ENCODE assay signal across 23 cellular contexts in genomic region chr9:131992906-131993657, GRCh38.
"Had no signal": no experiment of that assay in that cellular context is flagged by ENCODE, and none has a peak within 500 bp of the region (broad histone marks: within the 10 kb centered on the region; RNA-seq: fewer than 3 reads in every experiment).

No MANE protein-coding gene starts in this region.

- H3K4me3 ChIP-seq: breast epithelium, colonic mucosa, esophagus squamous epithelium, lower lobe of right lung, skin epidermis, stomach, suprapubic skin, tibial nerve had no signal

- H3K4me3 Mint-ChIP-seq: activated B cell treated with CpG ODN at 0.5 μM for 24 hours; activated CD4-positive, alpha-beta memory T cell treated with anti-CD3 and anti-CD28 coated beads for 36 hours; activated naive CD8-positive, alpha-beta T cell treated with anti-CD3 and anti-CD28 coated beads for 36 hours; central memory CD8-positive, alpha-beta T cell; naive thymus-derived CD8-positive, alpha-beta T cell; stimulated activated memory B cell treated with anti-CD40 and anti-IgM and Interleukin-4, amounts not matched to agents 10 μg/mL and 1 μg/mL and 100 μg/mL, for 72 hours had no signal

- ATAC-seq: left lobe of liver; lower lobe of right lung; naive thymus-derived CD8-positive, alpha-beta T cell; right cardiac atrium; stimulated activated memory B cell treated with anti-CD40 and anti-IgM and Interleukin-4, amounts not matched to agents 10 μg/mL and 1 μg/mL and 100 μg/mL, for 72 hours had no signal

- FAIRE-seq: keratinocyte, urothelium cell line had no signal

- H3K4me1 ChIP-seq: breast epithelium, colonic mucosa had no signal

- H3K9me3 ChIP-seq: breast epithelium, colonic mucosa, esophagus squamous epithelium, lower lobe of right lung, stomach, suprapubic skin, tibial nerve had no signal

- H3K36me3 ChIP-seq: breast epithelium, colonic mucosa had no signal

- H3K27me3 Mint-ChIP-seq: activated B cell treated with CpG ODN at 0.5 μM for 24 hours; activated CD4-positive, alpha-beta memory T cell treated with anti-CD3 and anti-CD28 coated beads for 36 hours; activated naive CD8-positive, alpha-beta T cell treated with anti-CD3 and anti-CD28 coated beads for 36 hours; central memory CD8-positive, alpha-beta T cell; naive thymus-derived CD8-positive, alpha-beta T cell; stimulated activated memory B cell treated with anti-CD40 and anti-IgM and Interleukin-4, amounts not matched to agents 10 μg/mL and 1 μg/mL and 100 μg/mL, for 72 hours had no signal

- H2AFZ ChIP-seq: parathyroid adenoma had no signal

- H3K27me3 ChIP-seq: breast epithelium, colonic mucosa, esophagus squamous epithelium, stomach, suprapubic skin, tibial nerve had no signal

- H3K27ac ChIP-seq: breast epithelium, colonic mucosa, esophagus squamous epithelium, lower lobe of right lung, parathyroid adenoma, skin epidermis, stomach, suprapubic skin, tibial nerve had no signal

- H3K27ac Mint-ChIP-seq: activated B cell treated with CpG ODN at 0.5 μM for 24 hours; activated CD4-positive, alpha-beta memory T cell treated with anti-CD3 and anti-CD28 coated beads for 36 hours; activated naive CD8-positive, alpha-beta T cell treated with anti-CD3 and anti-CD28 coated beads for 36 hours; stimulated activated memory B cell treated with anti-CD40 and anti-IgM and Interleukin-4, amounts not matched to agents 10 μg/mL and 1 μg/mL and 100 μg/mL, for 72 hours had no signal

- H3K9ac ChIP-seq: parathyroid adenoma had no signal

- H3K9me3 Mint-ChIP-seq: activated B cell treated with CpG ODN at 0.5 μM for 24 hours; activated CD4-positive, alpha-beta memory T cell treated with anti-CD3 and anti-CD28 coated beads for 36 hours; activated naive CD8-positive, alpha-beta T cell treated with anti-CD3 and anti-CD28 coated beads for 36 hours; central memory CD8-positive, alpha-beta T cell; naive thymus-derived CD8-positive, alpha-beta T cell; stimulated activated memory B cell treated with anti-CD40 and anti-IgM and Interleukin-4, amounts not matched to agents 10 μg/mL and 1 μg/mL and 100 μg/mL, for 72 hours had no signal

- DNase-seq: activated B cell treated with CpG ODN at 0.5 μM for 24 hours; activated CD4-positive, alpha-beta memory T cell treated with anti-CD3 and anti-CD28 coated beads for 36 hours; activated CD4-positive, alpha-beta T cell treated with anti-CD3 and anti-CD28 coated beads for 4 hours; activated naive CD4-positive, alpha-beta T cell treated with Interleukin-2 at 50 U/mL for 16 hours; activated naive CD8-positive, alpha-beta T cell treated with anti-CD3 and anti-CD28 coated beads for 36 hours; activated T-cell treated with anti-CD3 and anti-CD28 coated beads, Interleukin-2, amount 50 U/mL, for 48 hours; colonic mucosa; esophagus squamous epithelium; lower lobe of right lung; naive thymus-derived CD8-positive, alpha-beta T cell; right cardiac atrium; stimulated activated CD4-positive, alpha-beta T cell treated with anti-CD3 and anti-CD28 coated beads, Interleukin-2, amount 100 ng/mL, for 24 hours; stomach had no signal

- H3K4me1 Mint-ChIP-seq: activated B cell treated with CpG ODN at 0.5 μM for 24 hours; activated naive CD8-positive, alpha-beta T cell treated with anti-CD3 and anti-CD28 coated beads for 36 hours had no signal
